Comparison of ENCODE assay signal across 1 cellular context in the genomic region with DNA sequence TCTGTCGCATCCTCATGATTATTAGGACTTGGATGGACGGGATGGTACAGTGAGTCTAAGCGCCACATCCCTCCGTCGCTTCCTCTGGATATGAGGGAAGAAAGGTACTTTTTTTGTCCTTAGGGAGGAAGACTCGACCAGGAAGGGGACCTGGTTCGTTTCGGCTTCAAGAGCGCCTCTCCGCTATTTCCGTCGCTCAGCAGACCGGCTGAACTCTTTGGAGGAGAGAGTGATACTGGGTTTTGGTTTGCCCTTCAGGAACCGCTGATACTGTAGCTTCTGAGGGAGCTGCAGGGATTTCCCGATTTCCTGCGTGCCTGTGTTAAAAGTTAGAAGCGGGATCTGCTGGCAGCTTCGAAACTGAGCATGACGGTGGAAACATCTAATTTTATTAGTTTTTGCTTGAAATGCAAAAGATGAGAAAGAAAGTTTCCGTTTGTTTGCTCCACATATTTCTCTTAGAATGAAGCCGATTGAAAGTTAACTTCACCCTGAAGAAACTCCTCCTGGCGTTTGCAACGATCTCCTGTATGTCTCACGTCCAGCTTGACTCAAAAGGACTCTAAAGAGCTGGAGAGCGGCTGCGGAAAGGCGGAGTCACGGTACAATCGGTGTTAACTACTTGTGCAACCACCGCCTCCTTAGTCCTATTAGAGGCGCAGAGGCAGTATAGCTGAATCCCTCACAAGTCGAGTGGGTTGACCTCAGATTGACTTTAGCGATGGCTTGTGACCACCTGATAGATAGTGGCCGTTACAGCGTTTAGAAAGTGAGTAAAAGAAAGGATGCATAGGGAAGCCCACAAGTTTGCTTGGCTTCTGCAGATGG.
TF ChIP-seq lines count a peak whose summit lies in the region.

No MANE protein-coding gene starts in this region.

TF ChIP-seq in H1, 55 proteins besides CTCF, POLR2A, EP300 and RAD21:
- TF ChIP-seq GABPA (IDR thresholded peaks at IDR 0.05; ENCODE audit: borderline replicate concordance, insufficient read depth, low read length) (no peak), TAF1 (IDR thresholded peaks at IDR 0.05; ENCODE audit: low read depth, low read length) (no peak), PHF8 (conservative IDR thresholded peaks at IDR 0.05; ENCODE audit: low read depth, low read length) (no peak), CHD2 (IDR thresholded peaks at IDR 0.05; ENCODE audit: low read length) (no peak), KDM5A (IDR thresholded peaks at IDR 0.05; ENCODE audit: low read length) (no peak), MAFK (IDR thresholded peaks at IDR 0.05; ENCODE audit: low read depth, low read length) (no peak), SP2 (IDR thresholded peaks at IDR 0.05; ENCODE audit: low read length) (no peak), RNF2 (IDR thresholded peaks at IDR 0.05; ENCODE audit: borderline replicate concordance, low read depth, low read length, missing control alignments, poor library complexity, severe bottlenecking) (peak; percentile 73), HDAC6 (IDR thresholded peaks at IDR 0.05; ENCODE audit: low read depth, low read length) (no peak), BCL11A (IDR thresholded peaks at IDR 0.05; ENCODE audit: low read depth in 2 of 2, low read length in 2 of 2) (no peak), BRCA1 (IDR thresholded peaks at IDR 0.05; ENCODE audit: low read depth, low read length) (no peak), HDAC2 (IDR thresholded peaks at IDR 0.05; ENCODE audit: borderline replicate concordance in 1 of 2, low read depth in 2 of 2, low read length in 2 of 2) (no peak), JUND (IDR thresholded peaks at IDR 0.05; ENCODE audit: low read length) (no peak), TEAD4 (IDR thresholded peaks at IDR 0.05; ENCODE audit: low read depth, low read length) (no peak), ASH2L (IDR thresholded peaks at IDR 0.05; ENCODE audit: low read length) (no peak), KDM4A (IDR thresholded peaks at IDR 0.05; ENCODE audit: low read depth, low read length, severe bottlenecking) (peak; percentile 21), SUZ12 (IDR thresholded peaks at IDR 0.05; ENCODE audit: low read length) (peak; percentile 74; the same call in 1 of the 2 replicates), NANOG (IDR thresholded peaks at IDR 0.05; ENCODE audit: insufficient read depth, low read depth, low read length, poor library complexity, severe bottlenecking) (no peak), ZNF274 (IDR thresholded peaks at IDR 0.05; ENCODE audit: borderline replicate concordance, extremely low read depth, low read length) (no peak), CREB1 (IDR thresholded peaks at IDR 0.05) (no peak), CEBPB (IDR thresholded peaks at IDR 0.05; ENCODE audit: low read depth, low read length) (no peak), POU5F1 (IDR thresholded peaks at IDR 0.05; ENCODE audit: low read depth, low read length) (no peak), GTF2F1 (IDR thresholded peaks at IDR 0.05; ENCODE audit: borderline replicate concordance, low read depth, low read length) (no peak), JUN (IDR thresholded peaks at IDR 0.05; ENCODE audit: low read depth, low read length) (no peak), EZH2 (IDR thresholded peaks at IDR 0.05; ENCODE audit: low read depth, low read length, severe bottlenecking) (peak; percentile 71)
- TF ChIP-seq, protein P1, sequence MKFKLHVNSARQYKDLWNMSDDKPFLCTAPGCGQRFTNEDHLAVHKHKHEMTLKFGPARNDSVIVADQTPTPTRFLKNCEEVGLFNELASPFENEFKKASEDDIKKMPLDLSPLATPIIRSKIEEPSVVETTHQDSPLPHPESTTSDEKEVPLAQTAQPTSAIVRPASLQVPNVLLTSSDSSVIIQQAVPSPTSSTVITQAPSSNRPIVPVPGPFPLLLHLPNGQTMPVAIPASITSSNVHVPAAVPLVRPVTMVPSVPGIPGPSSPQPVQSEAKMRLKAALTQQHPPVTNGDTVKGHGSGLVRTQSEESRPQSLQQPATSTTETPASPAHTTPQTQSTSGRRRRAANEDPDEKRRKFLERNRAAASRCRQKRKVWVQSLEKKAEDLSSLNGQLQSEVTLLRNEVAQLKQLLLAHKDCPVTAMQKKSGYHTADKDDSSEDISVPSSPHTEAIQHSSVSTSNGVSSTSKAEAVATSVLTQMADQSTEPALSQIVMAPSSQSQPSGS (IDR thresholded peaks at IDR 0.05; ENCODE audit: low read length): no peak
- TF ChIP-seq, protein P2, sequence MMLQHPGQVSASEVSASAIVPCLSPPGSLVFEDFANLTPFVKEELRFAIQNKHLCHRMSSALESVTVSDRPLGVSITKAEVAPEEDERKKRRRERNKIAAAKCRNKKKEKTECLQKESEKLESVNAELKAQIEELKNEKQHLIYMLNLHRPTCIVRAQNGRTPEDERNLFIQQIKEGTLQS (IDR thresholded peaks at IDR 0.05; ENCODE audit: insufficient read depth, low read depth, low read length): no peak
- TF ChIP-seq, protein P3, sequence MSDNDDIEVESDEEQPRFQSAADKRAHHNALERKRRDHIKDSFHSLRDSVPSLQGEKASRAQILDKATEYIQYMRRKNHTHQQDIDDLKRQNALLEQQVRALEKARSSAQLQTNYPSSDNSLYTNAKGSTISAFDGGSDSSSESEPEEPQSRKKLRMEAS (IDR thresholded peaks at IDR 0.05): no peak
- TF ChIP-seq, protein P4, sequence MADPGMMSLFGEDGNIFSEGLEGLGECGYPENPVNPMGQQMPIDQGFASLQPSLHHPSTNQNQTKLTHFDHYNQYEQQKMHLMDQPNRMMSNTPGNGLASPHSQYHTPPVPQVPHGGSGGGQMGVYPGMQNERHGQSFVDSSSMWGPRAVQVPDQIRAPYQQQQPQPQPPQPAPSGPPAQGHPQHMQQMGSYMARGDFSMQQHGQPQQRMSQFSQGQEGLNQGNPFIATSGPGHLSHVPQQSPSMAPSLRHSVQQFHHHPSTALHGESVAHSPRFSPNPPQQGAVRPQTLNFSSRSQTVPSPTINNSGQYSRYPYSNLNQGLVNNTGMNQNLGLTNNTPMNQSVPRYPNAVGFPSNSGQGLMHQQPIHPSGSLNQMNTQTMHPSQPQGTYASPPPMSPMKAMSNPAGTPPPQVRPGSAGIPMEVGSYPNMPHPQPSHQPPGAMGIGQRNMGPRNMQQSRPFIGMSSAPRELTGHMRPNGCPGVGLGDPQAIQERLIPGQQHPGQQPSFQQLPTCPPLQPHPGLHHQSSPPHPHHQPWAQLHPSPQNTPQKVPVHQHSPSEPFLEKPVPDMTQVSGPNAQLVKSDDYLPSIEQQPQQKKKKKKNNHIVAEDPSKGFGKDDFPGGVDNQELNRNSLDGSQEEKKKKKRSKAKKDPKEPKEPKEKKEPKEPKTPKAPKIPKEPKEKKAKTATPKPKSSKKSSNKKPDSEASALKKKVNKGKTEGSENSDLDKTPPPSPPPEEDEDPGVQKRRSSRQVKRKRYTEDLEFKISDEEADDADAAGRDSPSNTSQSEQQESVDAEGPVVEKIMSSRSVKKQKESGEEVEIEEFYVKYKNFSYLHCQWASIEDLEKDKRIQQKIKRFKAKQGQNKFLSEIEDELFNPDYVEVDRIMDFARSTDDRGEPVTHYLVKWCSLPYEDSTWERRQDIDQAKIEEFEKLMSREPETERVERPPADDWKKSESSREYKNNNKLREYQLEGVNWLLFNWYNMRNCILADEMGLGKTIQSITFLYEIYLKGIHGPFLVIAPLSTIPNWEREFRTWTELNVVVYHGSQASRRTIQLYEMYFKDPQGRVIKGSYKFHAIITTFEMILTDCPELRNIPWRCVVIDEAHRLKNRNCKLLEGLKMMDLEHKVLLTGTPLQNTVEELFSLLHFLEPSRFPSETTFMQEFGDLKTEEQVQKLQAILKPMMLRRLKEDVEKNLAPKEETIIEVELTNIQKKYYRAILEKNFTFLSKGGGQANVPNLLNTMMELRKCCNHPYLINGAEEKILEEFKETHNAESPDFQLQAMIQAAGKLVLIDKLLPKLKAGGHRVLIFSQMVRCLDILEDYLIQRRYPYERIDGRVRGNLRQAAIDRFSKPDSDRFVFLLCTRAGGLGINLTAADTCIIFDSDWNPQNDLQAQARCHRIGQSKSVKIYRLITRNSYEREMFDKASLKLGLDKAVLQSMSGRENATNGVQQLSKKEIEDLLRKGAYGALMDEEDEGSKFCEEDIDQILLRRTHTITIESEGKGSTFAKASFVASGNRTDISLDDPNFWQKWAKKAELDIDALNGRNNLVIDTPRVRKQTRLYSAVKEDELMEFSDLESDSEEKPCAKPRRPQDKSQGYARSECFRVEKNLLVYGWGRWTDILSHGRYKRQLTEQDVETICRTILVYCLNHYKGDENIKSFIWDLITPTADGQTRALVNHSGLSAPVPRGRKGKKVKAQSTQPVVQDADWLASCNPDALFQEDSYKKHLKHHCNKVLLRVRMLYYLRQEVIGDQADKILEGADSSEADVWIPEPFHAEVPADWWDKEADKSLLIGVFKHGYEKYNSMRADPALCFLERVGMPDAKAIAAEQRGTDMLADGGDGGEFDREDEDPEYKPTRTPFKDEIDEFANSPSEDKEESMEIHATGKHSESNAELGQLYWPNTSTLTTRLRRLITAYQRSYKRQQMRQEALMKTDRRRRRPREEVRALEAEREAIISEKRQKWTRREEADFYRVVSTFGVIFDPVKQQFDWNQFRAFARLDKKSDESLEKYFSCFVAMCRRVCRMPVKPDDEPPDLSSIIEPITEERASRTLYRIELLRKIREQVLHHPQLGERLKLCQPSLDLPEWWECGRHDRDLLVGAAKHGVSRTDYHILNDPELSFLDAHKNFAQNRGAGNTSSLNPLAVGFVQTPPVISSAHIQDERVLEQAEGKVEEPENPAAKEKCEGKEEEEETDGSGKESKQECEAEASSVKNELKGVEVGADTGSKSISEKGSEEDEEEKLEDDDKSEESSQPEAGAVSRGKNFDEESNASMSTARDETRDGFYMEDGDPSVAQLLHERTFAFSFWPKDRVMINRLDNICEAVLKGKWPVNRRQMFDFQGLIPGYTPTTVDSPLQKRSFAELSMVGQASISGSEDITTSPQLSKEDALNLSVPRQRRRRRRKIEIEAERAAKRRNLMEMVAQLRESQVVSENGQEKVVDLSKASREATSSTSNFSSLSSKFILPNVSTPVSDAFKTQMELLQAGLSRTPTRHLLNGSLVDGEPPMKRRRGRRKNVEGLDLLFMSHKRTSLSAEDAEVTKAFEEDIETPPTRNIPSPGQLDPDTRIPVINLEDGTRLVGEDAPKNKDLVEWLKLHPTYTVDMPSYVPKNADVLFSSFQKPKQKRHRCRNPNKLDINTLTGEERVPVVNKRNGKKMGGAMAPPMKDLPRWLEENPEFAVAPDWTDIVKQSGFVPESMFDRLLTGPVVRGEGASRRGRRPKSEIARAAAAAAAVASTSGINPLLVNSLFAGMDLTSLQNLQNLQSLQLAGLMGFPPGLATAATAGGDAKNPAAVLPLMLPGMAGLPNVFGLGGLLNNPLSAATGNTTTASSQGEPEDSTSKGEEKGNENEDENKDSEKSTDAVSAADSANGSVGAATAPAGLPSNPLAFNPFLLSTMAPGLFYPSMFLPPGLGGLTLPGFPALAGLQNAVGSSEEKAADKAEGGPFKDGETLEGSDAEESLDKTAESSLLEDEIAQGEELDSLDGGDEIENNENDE (IDR thresholded peaks at IDR 0.05; ENCODE audit: insufficient replicate concordance, low read length): no peak
